In genomic region chr3:124453221-124453620, GRCh38 we compare ENCODE assay signal across 27 cellular contexts.
"Had no signal": no experiment of that assay in that cellular context is flagged by ENCODE, and none has a peak within 500 bp of the region (broad histone marks: within the 10 kb centered on the region; RNA-seq: fewer than 3 reads in every experiment).

No MANE protein-coding gene starts in this region.

- H3K27ac Mint-ChIP-seq: immature natural killer cell; naive thymus-derived CD4-positive, alpha-beta T cell; natural killer cell treated with Interleukin-12 subunit alpha and Interleukin-12 subunit beta and Interleukin-15 and Interleukin-18, amount 100 ng/mL, for 72 hours; stimulated activated effector memory CD8-positive, alpha-beta T cell treated with anti-CD3 and anti-CD28 coated beads, Interleukin-12 subunit alpha, Interleukin-12 subunit beta, amount 100 ng/mL, for 72 hours; stimulated activated naive CD8-positive, alpha-beta T cell treated with anti-CD3 and anti-CD28 coated beads, Interleukin-15, Interleukin-2, amounts not matched to agents 100 ng/mL and 50 ng/mL, for 24 hours had no signal

- H3K27me3 ChIP-seq: left lung, pancreas, suprapubic skin, tibial artery, upper lobe of right lung had no signal

- H3K9me3 Mint-ChIP-seq: immature natural killer cell; natural killer cell treated with Interleukin-12 subunit alpha and Interleukin-12 subunit beta and Interleukin-15 and Interleukin-18, amount 100 ng/mL, for 72 hours; stimulated activated naive CD8-positive, alpha-beta T cell treated with anti-CD3 and anti-CD28 coated beads, Interleukin-15, Interleukin-2, amounts not matched to agents 100 ng/mL and 50 ng/mL, for 24 hours had no signal

- DNase-seq: hippocampal formation; immature natural killer cell; kidney; left colon; left lung; midbrain; mucosa of descending colon; naive thymus-derived CD4-positive, alpha-beta T cell; nucleus accumbens; pancreas; posterior cingulate gyrus; retina; right cardiac atrium; stimulated activated CD4-positive, alpha-beta T cell treated with anti-CD3 and anti-CD28 coated beads, Interleukin-4, amount 100 ng/mL, for 24 hours; stimulated activated naive CD4-positive, alpha-beta T cell; tibial artery; trophoblast cell; upper lobe of right lung had no signal

- H3K4me3 Mint-ChIP-seq: immature natural killer cell; naive thymus-derived CD4-positive, alpha-beta T cell; natural killer cell treated with Interleukin-12 subunit alpha and Interleukin-12 subunit beta and Interleukin-15 and Interleukin-18, amount 100 ng/mL, for 72 hours; stimulated activated effector memory CD8-positive, alpha-beta T cell treated with anti-CD3 and anti-CD28 coated beads, Interleukin-12 subunit alpha, Interleukin-12 subunit beta, amount 100 ng/mL, for 72 hours; stimulated activated naive CD8-positive, alpha-beta T cell treated with anti-CD3 and anti-CD28 coated beads, Interleukin-15, Interleukin-2, amounts not matched to agents 100 ng/mL and 50 ng/mL, for 24 hours had no signal

- H3K27ac ChIP-seq: left lung, pancreas, prostate gland, skin epidermis, suprapubic skin, thoracic aorta, tibial artery, upper lobe of right lung had no signal

- H3K4me1 ChIP-seq: left lung, pancreas, prostate gland, suprapubic skin, tibial artery, upper lobe of right lung had no signal

- H3K4me1 Mint-ChIP-seq: immature natural killer cell; naive thymus-derived CD4-positive, alpha-beta T cell; stimulated activated effector memory CD8-positive, alpha-beta T cell treated with anti-CD3 and anti-CD28 coated beads, Interleukin-12 subunit alpha, Interleukin-12 subunit beta, amount 100 ng/mL, for 72 hours had no signal

- H3K36me3 ChIP-seq: left lung, pancreas, prostate gland, suprapubic skin, upper lobe of right lung had no signal

- H3K4me3 ChIP-seq: left lung, lung, mucosa of descending colon, pancreas, prostate gland, skin epidermis, suprapubic skin, thoracic aorta, tibial artery, upper lobe of right lung had no signal

- H3K9me3 ChIP-seq: left lung, mucosa of descending colon, pancreas, prostate gland, suprapubic skin, thoracic aorta, tibial artery, upper lobe of right lung had no signal

- H3K36me3 Mint-ChIP-seq: immature natural killer cell; naive thymus-derived CD4-positive, alpha-beta T cell; natural killer cell treated with Interleukin-12 subunit alpha and Interleukin-12 subunit beta and Interleukin-15 and Interleukin-18, amount 100 ng/mL, for 72 hours; stimulated activated effector memory CD8-positive, alpha-beta T cell treated with anti-CD3 and anti-CD28 coated beads, Interleukin-12 subunit alpha, Interleukin-12 subunit beta, amount 100 ng/mL, for 72 hours had no signal

- ATAC-seq: left colon; left lung; mucosa of descending colon; naive thymus-derived CD4-positive, alpha-beta T cell; natural killer cell treated with Interleukin-12 subunit alpha and Interleukin-12 subunit beta and Interleukin-15 and Interleukin-18, amount 100 ng/mL, for 72 hours; pancreas; right cardiac atrium; sciatic nerve; stimulated activated effector memory CD8-positive, alpha-beta T cell treated with anti-CD3 and anti-CD28 coated beads, Interleukin-12 subunit alpha, Interleukin-12 subunit beta, amount 100 ng/mL, for 72 hours; upper lobe of right lung had no signal
